ENCODE assay signal across 1 cellular context in the genomic region with DNA sequence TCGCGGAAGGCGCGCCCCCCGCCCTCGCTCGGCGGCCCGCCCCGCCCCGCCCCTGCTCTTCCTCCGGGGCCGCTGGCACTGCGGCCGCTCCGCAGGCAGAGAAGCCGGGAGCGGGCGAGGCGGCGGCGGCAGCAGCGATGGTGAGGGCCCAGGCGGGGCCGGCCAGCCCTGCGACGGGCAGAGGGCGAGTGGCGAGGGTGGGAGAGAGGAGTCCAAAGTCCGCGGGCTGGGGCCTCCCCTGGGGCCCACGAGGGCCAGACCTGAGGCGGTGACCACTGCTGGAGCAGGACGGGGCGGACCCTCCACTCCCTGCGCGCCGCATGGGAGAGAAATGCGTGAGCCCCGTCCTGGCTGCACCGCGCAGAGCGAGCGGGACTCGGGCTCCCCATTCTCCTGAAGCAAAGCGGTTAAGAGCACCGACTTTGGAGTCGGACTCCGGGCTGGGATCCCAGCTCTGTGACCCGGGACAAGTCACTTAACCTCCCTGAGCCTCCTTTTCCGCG.
A peak's percentile ranks its signal among the peaks of the same experiment; 100 is the strongest.
TF ChIP-seq lines count a peak whose summit lies in the region.

A gene with protein sequence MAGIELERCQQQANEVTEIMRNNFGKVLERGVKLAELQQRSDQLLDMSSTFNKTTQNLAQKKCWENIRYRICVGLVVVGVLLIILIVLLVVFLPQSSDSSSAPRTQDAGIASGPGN (plus strand): TSS at position 78 of the 503 bp plus-strand sequence. CDS start 60 bp downstream, at position 138.

TF ChIP-seq in HepG2, 621 proteins besides CTCF, POLR2A, EP300 and RAD21 (continued from another document and continues in another):
- TF ChIP-seq KDM5B (CRISPR knock-in tag; IDR thresholded peaks at IDR 0.05; ENCODE audit: borderline replicate concordance): peak; percentile 84; the same call in 1 of the 2 replicates
- TF ChIP-seq, protein P1, sequence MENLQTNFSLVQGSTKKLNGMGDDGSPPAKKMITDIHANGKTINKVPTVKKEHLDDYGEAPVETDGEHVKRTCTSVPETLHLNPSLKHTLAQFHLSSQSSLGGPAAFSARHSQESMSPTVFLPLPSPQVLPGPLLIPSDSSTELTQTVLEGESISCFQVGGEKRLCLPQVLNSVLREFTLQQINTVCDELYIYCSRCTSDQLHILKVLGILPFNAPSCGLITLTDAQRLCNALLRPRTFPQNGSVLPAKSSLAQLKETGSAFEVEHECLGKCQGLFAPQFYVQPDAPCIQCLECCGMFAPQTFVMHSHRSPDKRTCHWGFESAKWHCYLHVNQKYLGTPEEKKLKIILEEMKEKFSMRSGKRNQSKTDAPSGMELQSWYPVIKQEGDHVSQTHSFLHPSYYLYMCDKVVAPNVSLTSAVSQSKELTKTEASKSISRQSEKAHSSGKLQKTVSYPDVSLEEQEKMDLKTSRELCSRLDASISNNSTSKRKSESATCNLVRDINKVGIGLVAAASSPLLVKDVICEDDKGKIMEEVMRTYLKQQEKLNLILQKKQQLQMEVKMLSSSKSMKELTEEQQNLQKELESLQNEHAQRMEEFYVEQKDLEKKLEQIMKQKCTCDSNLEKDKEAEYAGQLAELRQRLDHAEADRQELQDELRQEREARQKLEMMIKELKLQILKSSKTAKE (CRISPR knock-in tag; IDR thresholded peaks at IDR 0.05; ENCODE audit: borderline replicate concordance): peak; percentile 77; the same call in 1 of the 2 replicates
- TF ChIP-seq, protein P2, sequence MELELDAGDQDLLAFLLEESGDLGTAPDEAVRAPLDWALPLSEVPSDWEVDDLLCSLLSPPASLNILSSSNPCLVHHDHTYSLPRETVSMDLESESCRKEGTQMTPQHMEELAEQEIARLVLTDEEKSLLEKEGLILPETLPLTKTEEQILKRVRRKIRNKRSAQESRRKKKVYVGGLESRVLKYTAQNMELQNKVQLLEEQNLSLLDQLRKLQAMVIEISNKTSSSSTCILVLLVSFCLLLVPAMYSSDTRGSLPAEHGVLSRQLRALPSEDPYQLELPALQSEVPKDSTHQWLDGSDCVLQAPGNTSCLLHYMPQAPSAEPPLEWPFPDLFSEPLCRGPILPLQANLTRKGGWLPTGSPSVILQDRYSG (CRISPR knock-in tag; IDR thresholded peaks at IDR 0.05): no peak; the same call in 1 of the 2 replicates
- TF ChIP-seq NBN (conservative IDR thresholded peaks at IDR 0.05): no peak
- TF ChIP-seq, protein P3, sequence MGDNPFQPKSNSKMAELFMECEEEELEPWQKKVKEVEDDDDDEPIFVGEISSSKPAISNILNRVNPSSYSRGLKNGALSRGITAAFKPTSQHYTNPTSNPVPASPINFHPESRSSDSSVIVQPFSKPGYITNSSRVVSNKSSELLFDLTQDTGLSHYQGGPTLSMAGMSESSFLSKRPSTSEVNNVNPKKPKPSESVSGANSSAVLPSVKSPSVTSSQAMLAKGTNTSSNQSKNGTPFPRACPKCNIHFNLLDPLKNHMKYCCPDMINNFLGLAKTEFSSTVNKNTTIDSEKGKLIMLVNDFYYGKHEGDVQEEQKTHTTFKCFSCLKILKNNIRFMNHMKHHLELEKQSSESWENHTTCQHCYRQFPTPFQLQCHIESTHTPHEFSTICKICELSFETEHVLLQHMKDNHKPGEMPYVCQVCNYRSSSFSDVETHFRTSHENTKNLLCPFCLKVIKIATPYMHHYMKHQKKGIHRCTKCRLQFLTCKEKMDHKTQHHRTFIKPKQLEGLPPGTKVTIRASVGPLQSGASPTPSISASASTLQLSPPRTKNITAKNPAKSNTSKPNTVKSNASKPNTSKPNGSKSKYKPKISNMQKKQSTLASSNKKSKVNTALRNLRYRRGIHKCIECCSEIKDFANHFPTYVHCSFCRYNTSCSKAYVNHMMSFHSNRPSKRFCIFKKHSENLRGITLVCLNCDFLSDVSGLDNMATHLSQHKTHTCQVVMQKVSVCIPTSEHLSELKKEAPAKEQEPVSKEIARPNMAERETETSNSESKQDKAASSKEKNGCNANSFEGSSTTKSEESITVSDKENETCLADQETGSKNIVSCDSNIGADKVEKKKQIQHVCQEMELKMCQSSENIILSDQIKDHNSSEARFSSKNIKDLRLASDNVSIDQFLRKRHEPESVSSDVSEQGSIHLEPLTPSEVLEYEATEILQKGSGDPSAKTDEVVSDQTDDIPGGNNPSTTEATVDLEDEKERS (CRISPR knock-in tag; IDR thresholded peaks at IDR 0.05): peak; percentile 93
- peak; percentile 11; the same call in 1 of the 2 replicates for TF ChIP-seq ZNF713 (CRISPR knock-in tag; IDR thresholded peaks at IDR 0.05)
- peak; percentile 49; the same call in 1 of the 2 replicates for TF ChIP-seq HDAC2 (CRISPR knock-in tag; IDR thresholded peaks at IDR 0.05)
- peak; percentile 75 for TF ChIP-seq RARA (CRISPR knock-in tag; IDR thresholded peaks at IDR 0.05)
- TF ChIP-seq, protein P4, sequence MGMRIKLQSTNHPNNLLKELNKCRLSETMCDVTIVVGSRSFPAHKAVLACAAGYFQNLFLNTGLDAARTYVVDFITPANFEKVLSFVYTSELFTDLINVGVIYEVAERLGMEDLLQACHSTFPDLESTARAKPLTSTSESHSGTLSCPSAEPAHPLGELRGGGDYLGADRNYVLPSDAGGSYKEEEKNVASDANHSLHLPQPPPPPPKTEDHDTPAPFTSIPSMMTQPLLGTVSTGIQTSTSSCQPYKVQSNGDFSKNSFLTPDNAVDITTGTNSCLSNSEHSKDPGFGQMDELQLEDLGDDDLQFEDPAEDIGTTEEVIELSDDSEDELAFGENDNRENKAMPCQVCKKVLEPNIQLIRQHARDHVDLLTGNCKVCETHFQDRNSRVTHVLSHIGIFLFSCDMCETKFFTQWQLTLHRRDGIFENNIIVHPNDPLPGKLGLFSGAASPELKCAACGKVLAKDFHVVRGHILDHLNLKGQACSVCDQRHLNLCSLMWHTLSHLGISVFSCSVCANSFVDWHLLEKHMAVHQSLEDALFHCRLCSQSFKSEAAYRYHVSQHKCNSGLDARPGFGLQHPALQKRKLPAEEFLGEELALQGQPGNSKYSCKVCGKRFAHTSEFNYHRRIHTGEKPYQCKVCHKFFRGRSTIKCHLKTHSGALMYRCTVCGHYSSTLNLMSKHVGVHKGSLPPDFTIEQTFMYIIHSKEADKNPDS (CRISPR knock-in tag; IDR thresholded peaks at IDR 0.05): peak; percentile 75; the same call in 1 of the 2 replicates
- TF ChIP-seq, protein P5, sequence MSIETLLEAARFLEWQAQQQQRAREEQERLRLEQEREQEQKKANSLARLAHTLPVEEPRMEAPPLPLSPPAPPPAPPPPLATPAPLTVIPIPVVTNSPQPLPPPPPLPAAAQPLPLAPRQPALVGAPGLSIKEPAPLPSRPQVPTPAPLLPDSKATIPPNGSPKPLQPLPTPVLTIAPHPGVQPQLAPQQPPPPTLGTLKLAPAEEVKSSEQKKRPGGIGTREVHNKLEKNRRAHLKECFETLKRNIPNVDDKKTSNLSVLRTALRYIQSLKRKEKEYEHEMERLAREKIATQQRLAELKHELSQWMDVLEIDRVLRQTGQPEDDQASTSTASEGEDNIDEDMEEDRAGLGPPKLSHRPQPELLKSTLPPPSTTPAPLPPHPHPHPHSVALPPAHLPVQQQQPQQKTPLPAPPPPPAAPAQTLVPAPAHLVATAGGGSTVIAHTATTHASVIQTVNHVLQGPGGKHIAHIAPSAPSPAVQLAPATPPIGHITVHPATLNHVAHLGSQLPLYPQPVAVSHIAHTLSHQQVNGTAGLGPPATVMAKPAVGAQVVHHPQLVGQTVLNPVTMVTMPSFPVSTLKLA (IDR thresholded peaks at IDR 0.05): peak; percentile 44
- TF ChIP-seq NR1H2 (CRISPR knock-in tag; IDR thresholded peaks at IDR 0.05; ENCODE audit: borderline replicate concordance, low read depth): no peak
- TF ChIP-seq EZH2 (conservative IDR thresholded peaks at IDR 0.05; ENCODE audit: low read depth, low read length): no peak
- no peak for TF ChIP-seq PLRG1 (conservative IDR thresholded peaks at IDR 0.05)
- no peak for TF ChIP-seq KLF13 (CRISPR knock-in tag; IDR thresholded peaks at IDR 0.05)
- peak; percentile 76; the same call in 1 of the 2 replicates for TF ChIP-seq SP140L (CRISPR knock-in tag; IDR thresholded peaks at IDR 0.05; ENCODE audit: borderline replicate concordance)
- no peak for TF ChIP-seq SOX6 (IDR thresholded peaks at IDR 0.05)
- no peak; the same call in 1 of the 2 replicates for TF ChIP-seq SOX6 (CRISPR knock-in tag; IDR thresholded peaks at IDR 0.05)
- TF ChIP-seq, protein P6, sequence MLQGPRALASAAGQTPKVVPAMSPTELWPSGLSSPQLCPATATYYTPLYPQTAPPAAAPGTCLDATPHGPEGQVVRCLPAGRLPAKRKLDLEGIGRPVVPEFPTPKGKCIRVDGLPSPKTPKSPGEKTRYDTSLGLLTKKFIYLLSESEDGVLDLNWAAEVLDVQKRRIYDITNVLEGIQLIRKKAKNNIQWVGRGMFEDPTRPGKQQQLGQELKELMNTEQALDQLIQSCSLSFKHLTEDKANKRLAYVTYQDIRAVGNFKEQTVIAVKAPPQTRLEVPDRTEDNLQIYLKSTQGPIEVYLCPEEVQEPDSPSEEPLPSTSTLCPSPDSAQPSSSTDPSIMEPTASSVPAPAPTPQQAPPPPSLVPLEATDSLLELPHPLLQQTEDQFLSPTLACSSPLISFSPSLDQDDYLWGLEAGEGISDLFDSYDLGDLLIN (CRISPR knock-in tag; IDR thresholded peaks at IDR 0.05; ENCODE audit: borderline replicate concordance): peak; percentile 68; the same call in 1 of the 2 replicates
- TF ChIP-seq, protein P7, sequence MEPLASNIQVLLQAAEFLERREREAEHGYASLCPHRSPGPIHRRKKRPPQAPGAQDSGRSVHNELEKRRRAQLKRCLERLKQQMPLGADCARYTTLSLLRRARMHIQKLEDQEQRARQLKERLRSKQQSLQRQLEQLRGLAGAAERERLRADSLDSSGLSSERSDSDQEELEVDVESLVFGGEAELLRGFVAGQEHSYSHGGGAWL (CRISPR knock-in tag; IDR thresholded peaks at IDR 0.05): peak; percentile 89
- no peak for TF ChIP-seq SMAD9 (CRISPR knock-in tag; IDR thresholded peaks at IDR 0.05)
- TF ChIP-seq SP2 (CRISPR knock-in tag; IDR thresholded peaks at IDR 0.05): no peak
- TF ChIP-seq CHD2 (IDR thresholded peaks at IDR 0.05; ENCODE audit: low read depth, low read length): no peak
- peak; percentile 77 for TF ChIP-seq HDAC1 (CRISPR knock-in tag; IDR thresholded peaks at IDR 0.05)
- no peak for TF ChIP-seq ZNF850 (CRISPR knock-in tag; conservative IDR thresholded peaks at IDR 0.05)
- TF ChIP-seq ZNF343 (CRISPR knock-in tag; IDR thresholded peaks at IDR 0.05): peak; percentile 94
- TF ChIP-seq ZNF292 (CRISPR knock-in tag; IDR thresholded peaks at IDR 0.05; ENCODE audit: borderline replicate concordance, low read depth): no peak; the same call in 1 of the 2 replicates
- peak; percentile 57; the same call in 1 of the 2 replicates for TF ChIP-seq HMG20A (CRISPR knock-in tag; IDR thresholded peaks at IDR 0.05; ENCODE audit: borderline replicate concordance)
- no peak for TF ChIP-seq NFE2L1 (CRISPR knock-in tag; IDR thresholded peaks at IDR 0.05; ENCODE audit: borderline replicate concordance)
- TF ChIP-seq KLF6 (CRISPR knock-in tag; IDR thresholded peaks at IDR 0.05): peak; percentile 94
- no peak for TF ChIP-seq ZNF605 (CRISPR knock-in tag; IDR thresholded peaks at IDR 0.05)
- no peak for TF ChIP-seq ZNF615 (CRISPR knock-in tag; IDR thresholded peaks at IDR 0.05; ENCODE audit: borderline replicate concordance)
- no peak; the same call in 1 of the 2 replicates for TF ChIP-seq DNMT3B (CRISPR knock-in tag; conservative IDR thresholded peaks at IDR 0.05)
- no peak for TF ChIP-seq TCF12 (IDR thresholded peaks at IDR 0.05)
- TF ChIP-seq TCF12 (CRISPR knock-in tag; IDR thresholded peaks at IDR 0.05): 0 out of 2 replicates have a peak, but pooled peaks have one; percentile 85
- no peak for TF ChIP-seq ZNF660 (CRISPR knock-in tag; IDR thresholded peaks at IDR 0.05; ENCODE audit: borderline replicate concordance, low read depth)
- TF ChIP-seq, protein P8, sequence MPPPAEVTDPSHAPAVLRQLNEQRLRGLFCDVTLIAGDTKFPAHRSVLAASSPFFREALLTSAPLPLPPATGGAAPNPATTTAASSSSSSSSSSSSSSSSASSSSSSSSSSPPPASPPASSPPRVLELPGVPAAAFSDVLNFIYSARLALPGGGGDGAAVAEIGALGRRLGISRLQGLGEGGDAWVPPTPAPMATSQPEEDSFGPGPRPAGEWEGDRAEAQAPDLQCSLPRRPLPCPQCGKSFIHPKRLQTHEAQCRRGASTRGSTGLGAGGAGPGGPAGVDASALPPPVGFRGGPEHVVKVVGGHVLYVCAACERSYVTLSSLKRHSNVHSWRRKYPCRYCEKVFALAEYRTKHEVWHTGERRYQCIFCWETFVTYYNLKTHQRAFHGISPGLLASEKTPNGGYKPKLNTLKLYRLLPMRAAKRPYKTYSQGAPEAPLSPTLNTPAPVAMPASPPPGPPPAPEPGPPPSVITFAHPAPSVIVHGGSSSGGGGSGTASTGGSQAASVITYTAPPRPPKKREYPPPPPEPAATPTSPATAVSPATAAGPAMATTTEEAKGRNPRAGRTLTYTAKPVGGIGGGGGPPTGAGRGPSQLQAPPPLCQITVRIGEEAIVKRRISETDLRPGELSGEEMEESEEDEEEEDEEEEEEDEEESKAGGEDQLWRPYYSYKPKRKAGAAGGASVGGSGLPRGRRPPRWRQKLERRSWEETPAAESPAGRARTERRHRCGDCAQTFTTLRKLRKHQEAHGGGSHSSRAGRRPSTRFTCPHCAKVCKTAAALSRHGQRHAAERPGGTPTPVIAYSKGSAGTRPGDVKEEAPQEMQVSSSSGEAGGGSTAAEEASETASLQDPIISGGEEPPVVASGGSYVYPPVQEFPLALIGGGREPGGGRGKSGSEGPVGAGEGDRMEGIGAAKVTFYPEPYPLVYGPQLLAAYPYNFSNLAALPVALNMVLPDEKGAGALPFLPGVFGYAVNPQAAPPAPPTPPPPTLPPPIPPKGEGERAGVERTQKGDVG (CRISPR knock-in tag; IDR thresholded peaks at IDR 0.05; ENCODE audit: borderline replicate concordance): peak; percentile 36; the same call in 1 of the 2 replicates
- no peak for TF ChIP-seq GTF3A (CRISPR knock-in tag; conservative IDR thresholded peaks at IDR 0.05)
- TF ChIP-seq MTA3 (CRISPR knock-in tag; IDR thresholded peaks at IDR 0.05): no peak
- peak; percentile 30 for TF ChIP-seq IRX3 (CRISPR knock-in tag; IDR thresholded peaks at IDR 0.05; ENCODE audit: borderline replicate concordance, low read depth)
- TF ChIP-seq NR2F2 (IDR thresholded peaks at IDR 0.05; ENCODE audit: borderline replicate concordance, low read depth): 0 out of 2 replicates have a peak, but pooled peaks have one; percentile 12
- TF ChIP-seq, protein P9, sequence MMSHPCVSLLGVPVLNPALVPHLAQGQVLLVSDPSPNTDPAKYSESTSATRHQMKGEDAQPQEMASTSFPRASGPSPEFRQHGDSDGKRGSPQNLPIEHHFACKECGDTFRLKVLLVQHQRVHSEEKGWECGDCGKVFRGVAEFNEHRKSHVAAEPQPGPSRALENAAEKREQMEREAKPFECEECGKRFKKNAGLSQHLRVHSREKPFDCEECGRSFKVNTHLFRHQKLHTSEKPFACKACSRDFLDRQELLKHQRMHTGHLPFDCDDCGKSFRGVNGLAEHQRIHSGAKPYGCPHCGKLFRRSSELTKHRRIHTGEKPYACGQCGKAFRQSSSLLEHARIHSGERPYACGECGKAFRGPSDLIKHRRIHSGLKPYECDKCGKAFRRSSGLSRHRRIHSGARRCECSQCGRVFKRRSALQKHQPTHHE (CRISPR knock-in tag; IDR thresholded peaks at IDR 0.05; ENCODE audit: borderline replicate concordance): peak; percentile 68; the same call in 1 of the 2 replicates
- TF ChIP-seq STAG1 (CRISPR knock-in tag; IDR thresholded peaks at IDR 0.05): no peak
